Comparison of ENCODE assay signal across 24 cellular contexts in genomic region chr2:12089496-12089895, GRCh38.
"Had no signal": no experiment of that assay in that cellular context is flagged by ENCODE, and none has a peak within 500 bp of the region (broad histone marks: within the 10 kb centered on the region; RNA-seq: fewer than 3 reads in every experiment).

No MANE protein-coding gene starts in this region.

- H3K36me3 ChIP-seq: gastrocnemius medialis, ovary, sigmoid colon, spleen, suprapubic skin, transverse colon, vagina had no signal

- ATAC-seq: esophagus mucosa; gastrocnemius medialis; left lobe of liver; natural killer cell treated with Interleukin-12 subunit alpha and Interleukin-12 subunit beta and Interleukin-15 and Interleukin-18, amount 100 ng/mL, for 72 hours; psoas muscle; right cardiac atrium; stimulated activated naive B cell treated with anti-CD40 and anti-IgM and Interleukin-4, amounts not matched to agents 10 μg/mL and 1 μg/mL and 100 μg/mL, for 72 hours had no signal

- H3K27ac ChIP-seq: epithelial cell of prostate, gastrocnemius medialis, ovary, psoas muscle, sigmoid colon, spleen, suprapubic skin, transverse colon, vagina had no signal

- H3K9me3 ChIP-seq: gastrocnemius medialis, ovary, psoas muscle, sigmoid colon, spleen, suprapubic skin, transverse colon, vagina had no signal

- DNase-seq: effector CD8-positive, alpha-beta T cell; endodermal cell; foreskin fibroblast; gastrocnemius medialis; head of caudate nucleus; kidney; naive B cell; nucleus accumbens; ovary; posterior cingulate gyrus; psoas muscle; right cardiac atrium; sigmoid colon; spleen; stimulated activated CD4-positive, alpha-beta T cell treated with anti-CD3 and anti-CD28 coated beads, Interleukin-4, amount 100 ng/mL, for 4 hours; stimulated activated naive B cell treated with anti-CD40 and anti-IgM and Interleukin-4, amounts not matched to agents 10 μg/mL and 1 μg/mL and 100 μg/mL, for 72 hours; transverse colon had no signal

- H3K4me3 ChIP-seq: gastrocnemius medialis, lung, ovary, psoas muscle, sigmoid colon, spleen, suprapubic skin, transverse colon, vagina had no signal

- H3K4me1 ChIP-seq: gastrocnemius medialis, psoas muscle, sigmoid colon, suprapubic skin, transverse colon, vagina had no signal

- H3K27me3 ChIP-seq: gastrocnemius medialis, ovary, sigmoid colon, spleen, suprapubic skin, transverse colon, vagina had no signal
